Comparison of ENCODE assay signal across 19 cellular contexts in the genomic region with DNA sequence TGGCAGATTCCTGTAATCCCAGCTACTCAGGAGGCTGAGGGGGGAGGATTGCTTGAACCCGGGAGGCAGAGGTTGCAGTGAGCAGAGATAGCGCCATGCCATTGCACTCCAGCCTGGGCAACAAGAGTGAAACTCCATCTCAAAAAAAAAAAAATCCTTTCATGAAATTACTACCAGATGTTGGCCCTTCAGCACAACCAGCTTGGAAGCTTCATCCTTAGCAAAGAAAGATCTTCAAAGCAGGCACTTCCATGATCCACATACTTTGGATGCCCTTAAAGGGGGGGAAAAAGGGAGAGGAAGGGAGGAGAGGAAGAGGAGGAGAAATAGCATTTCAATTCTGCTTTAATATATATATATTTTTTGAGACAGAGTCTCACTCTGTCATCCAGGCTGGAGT. TPM values are rescaled to one million over a fixed set of nuclear protein-coding genes. Genes with fewer than 3 reads are reported as not detected.
DNase-seq lines count a peak whose midpoint lies in the region; TF ChIP-seq lines count a peak whose summit lies in the region.
"Had no signal": no experiment of that assay in that cellular context is flagged by ENCODE, and none has a peak within 500 bp of the region (broad histone marks: within the 10 kb centered on the region; RNA-seq: fewer than 3 reads in every experiment).

No MANE protein-coding gene starts in this region.

- H3K36me3 Mint-ChIP-seq in neural progenitor cell: no peaks in the 10 kb centered on the region

- H3K9ac ChIP-seq in adipocyte (ENCODE audit: low read length): no peak overlapping the region
- H3K9ac ChIP-seq in neural progenitor cell: no peak overlapping the region
- H3K9ac ChIP-seq in colonic mucosa (ENCODE audit: low read depth in 2 of 2, low read length in 2 of 2): no peak overlapping the region

- no peak overlapping the region for H3K4me3 Mint-ChIP-seq in neural progenitor cell
- H3K4me3 Mint-ChIP-seq: H9 had no signal

- intact Hi-C loops in posterior vena cava (cut with DNase I): no loop called here
- intact Hi-C loops in colonic mucosa (cut with DNase I): no loop called here

- DNase-seq in GM03348 (ENCODE audit: low spot score) (peak; percentile 60), adipocyte (ENCODE audit: low read depth) (peak; percentile 70), fibroblast of the aortic adventitia (ENCODE audit: low read depth) (peak; percentile 78), erythroblast (lab: John Stamatoyannopoulos, UW) (no peak), neural progenitor cell (ENCODE audit: low spot score) (no peak), posterior vena cava (ENCODE audit: low spot score) (no peak), colonic mucosa (no peak)
- DNase-seq: H9; KG1; NCI-H1092 treated with DMSO at 0.1 percent for 48 hours; NCI-H146; NCI-H2029; NCI-H2227 treated with DMSO at 0.1 percent for 48 hours; NCI-H510A; NCI-H748 treated with DMSO at 0.1 percent for 48 hours; NK-92 treated with Interleukin-12 subunit alpha and Interleukin-12 subunit beta, amount 100 ng/mL, for 24 hours; SHP77 treated with DMSO at 0.1 percent for 48 hours had no signal

- H2AFZ ChIP-seq in neural progenitor cell (replicated peaks): no peak overlapping the region

- no peaks in the 10 kb centered on the region for H3K27me3 ChIP-seq in adipocyte (replicated peaks; ENCODE audit: control insufficient read depth, insufficient read depth, low read length)
- H3K27me3 ChIP-seq in neural progenitor cell: no peaks in the 10 kb centered on the region
- H3K27me3 ChIP-seq in colonic mucosa: no peaks in the 10 kb centered on the region

- TF ChIP-seq POLR2A in erythroblast (IDR thresholded peaks at IDR 0.05; ENCODE audit: low read length): no peak

- H3F3A ChIP-seq in neural progenitor cell (ENCODE audit: low read depth): no peaks in the 10 kb centered on the region

- H3K4me1 ChIP-seq in adipocyte (ENCODE audit: control insufficient read depth, insufficient read depth, low read length) (peaks cover 4% of the 10 kb centered on the region), neural progenitor cell (no peaks in the 10 kb centered on the region), colonic mucosa (no peaks in the 10 kb centered on the region)

- H4K20me1 ChIP-seq in neural progenitor cell (ENCODE audit: low read depth): no peaks in the 10 kb centered on the region

- peaks cover 8% of the 10 kb centered on the region for H3K27me3 Mint-ChIP-seq in neural progenitor cell (ENCODE audit: insufficient read depth, low read depth)

- peaks cover 10% of the 10 kb centered on the region for H3K9me3 Mint-ChIP-seq in neural progenitor cell
- H3K9me3 Mint-ChIP-seq: H9 had no signal

- no peaks in the 10 kb centered on the region for H3K4me1 Mint-ChIP-seq in neural progenitor cell
- H3K4me1 Mint-ChIP-seq: H9 had no signal

- H3K27ac Mint-ChIP-seq in neural progenitor cell: no peak overlapping the region
- H3K27ac Mint-ChIP-seq: H9 had no signal

- H3K9me3 ChIP-seq in adipocyte (ENCODE audit: control insufficient read depth, low read length): no peaks in the 10 kb centered on the region
- no peaks in the 10 kb centered on the region for H3K9me3 ChIP-seq in neural progenitor cell (ENCODE audit: low read depth)
- H3K9me3 ChIP-seq in colonic mucosa: no peaks in the 10 kb centered on the region

- H3K27ac ChIP-seq in neural progenitor cell: no peak overlapping the region
- no peak overlapping the region for H3K27ac ChIP-seq in colonic mucosa
- H3K27ac ChIP-seq: C4-2B, RWPE1 had no signal

- TF ChIP-seq CTCF in fibroblast of the aortic adventitia (IDR thresholded peaks at IDR 0.05; ENCODE audit: insufficient read depth, low read length): no peak
- no peak for TF ChIP-seq CTCF in neural progenitor cell (IDR thresholded peaks at IDR 0.05)
- no peak for TF ChIP-seq CTCF in colonic mucosa (IDR thresholded peaks at IDR 0.05)

- no peak overlapping the region for H3K4me2 ChIP-seq in neural progenitor cell

- H3K79me2 ChIP-seq in neural progenitor cell (ENCODE audit: low read depth): no peaks in the 10 kb centered on the region

- H3K36me3 ChIP-seq in adipocyte (ENCODE audit: control insufficient read depth, insufficient read depth, low read length, severe bottlenecking) (no peaks in the 10 kb centered on the region), neural progenitor cell (no peaks in the 10 kb centered on the region), colonic mucosa (no peaks in the 10 kb centered on the region)

- H3K4me3 ChIP-seq in adipocyte (ENCODE audit: low read length) (no peak overlapping the region), fibroblast of the aortic adventitia (ENCODE audit: low read depth, low read length) (no peak overlapping the region), neural progenitor cell (no peak overlapping the region), colonic mucosa (no peak overlapping the region)

RNA-seq across cellular contexts. Expression of a gene that starts 12.1 kb away (rescaled TPM):
- 55.0 and 59.9 TPM in 2 replicates for total RNA-seq in fibroblast of the aortic adventitia (ENCODE audit: low replicate concordance)
- 66.2 and 66.7 TPM in 2 replicates for total RNA-seq in neural progenitor cell (ENCODE audit: low replicate concordance)
- total RNA-seq in posterior vena cava: 10 to 100 TPM; 34.4 to 34.7 TPM
- total RNA-seq in colonic mucosa: 10 to 100 TPM; 34.6 to 40.9 TPM

RNA-seq across cellular contexts. Expression of a gene that starts 23.6 kb away (rescaled TPM):
- not detected in 2 replicates for total RNA-seq in fibroblast of the aortic adventitia (ENCODE audit: low replicate concordance)
- total RNA-seq in neural progenitor cell (ENCODE audit: low replicate concordance): 0.96 TPM in 1 of 2 replicates, not detected in the other
- total RNA-seq in posterior vena cava: 10 to 100 TPM; 32.9 to 35.7 TPM
- 1 to 10 TPM in 1 of 2 donors, under 1 TPM in 1; 0.56 to 1.6 TPM for total RNA-seq in colonic mucosa

Comparison
In these comparisons a context has a peak if more than half of its experiments do, and no peak if none do; other contexts are left out.
1. DNase-seq: peak in GM03348 (single experiment), adipocyte (single experiment) and fibroblast of the aortic adventitia (single experiment); none in erythroblast (0 of 2), neural progenitor cell (single experiment), posterior vena cava (single experiment) and colonic mucosa (single experiment).
2. RNA of a gene that starts 23.6 kb away (total RNA-seq): 32.9 to 35.7 TPM in posterior vena cava; 0.56 to 1.6 TPM in colonic mucosa, 0.96 TPM in neural progenitor cell and not detected in fibroblast of the aortic adventitia; every median in the first group is over 10 times any median in the second.